1 cellular context compared by ENCODE assay signal in genomic region chr1:38072858-38073257, GRCh38.
A peak's percentile ranks its signal among the peaks of the same experiment; 100 is the strongest.
TF ChIP-seq lines count a peak whose summit lies in the region.

No MANE protein-coding gene starts in this region.

TF ChIP-seq in GM12878, 131 proteins besides CTCF, POLR2A, EP300 and RAD21 (continued from another document):
- TF ChIP-seq, protein P1, sequence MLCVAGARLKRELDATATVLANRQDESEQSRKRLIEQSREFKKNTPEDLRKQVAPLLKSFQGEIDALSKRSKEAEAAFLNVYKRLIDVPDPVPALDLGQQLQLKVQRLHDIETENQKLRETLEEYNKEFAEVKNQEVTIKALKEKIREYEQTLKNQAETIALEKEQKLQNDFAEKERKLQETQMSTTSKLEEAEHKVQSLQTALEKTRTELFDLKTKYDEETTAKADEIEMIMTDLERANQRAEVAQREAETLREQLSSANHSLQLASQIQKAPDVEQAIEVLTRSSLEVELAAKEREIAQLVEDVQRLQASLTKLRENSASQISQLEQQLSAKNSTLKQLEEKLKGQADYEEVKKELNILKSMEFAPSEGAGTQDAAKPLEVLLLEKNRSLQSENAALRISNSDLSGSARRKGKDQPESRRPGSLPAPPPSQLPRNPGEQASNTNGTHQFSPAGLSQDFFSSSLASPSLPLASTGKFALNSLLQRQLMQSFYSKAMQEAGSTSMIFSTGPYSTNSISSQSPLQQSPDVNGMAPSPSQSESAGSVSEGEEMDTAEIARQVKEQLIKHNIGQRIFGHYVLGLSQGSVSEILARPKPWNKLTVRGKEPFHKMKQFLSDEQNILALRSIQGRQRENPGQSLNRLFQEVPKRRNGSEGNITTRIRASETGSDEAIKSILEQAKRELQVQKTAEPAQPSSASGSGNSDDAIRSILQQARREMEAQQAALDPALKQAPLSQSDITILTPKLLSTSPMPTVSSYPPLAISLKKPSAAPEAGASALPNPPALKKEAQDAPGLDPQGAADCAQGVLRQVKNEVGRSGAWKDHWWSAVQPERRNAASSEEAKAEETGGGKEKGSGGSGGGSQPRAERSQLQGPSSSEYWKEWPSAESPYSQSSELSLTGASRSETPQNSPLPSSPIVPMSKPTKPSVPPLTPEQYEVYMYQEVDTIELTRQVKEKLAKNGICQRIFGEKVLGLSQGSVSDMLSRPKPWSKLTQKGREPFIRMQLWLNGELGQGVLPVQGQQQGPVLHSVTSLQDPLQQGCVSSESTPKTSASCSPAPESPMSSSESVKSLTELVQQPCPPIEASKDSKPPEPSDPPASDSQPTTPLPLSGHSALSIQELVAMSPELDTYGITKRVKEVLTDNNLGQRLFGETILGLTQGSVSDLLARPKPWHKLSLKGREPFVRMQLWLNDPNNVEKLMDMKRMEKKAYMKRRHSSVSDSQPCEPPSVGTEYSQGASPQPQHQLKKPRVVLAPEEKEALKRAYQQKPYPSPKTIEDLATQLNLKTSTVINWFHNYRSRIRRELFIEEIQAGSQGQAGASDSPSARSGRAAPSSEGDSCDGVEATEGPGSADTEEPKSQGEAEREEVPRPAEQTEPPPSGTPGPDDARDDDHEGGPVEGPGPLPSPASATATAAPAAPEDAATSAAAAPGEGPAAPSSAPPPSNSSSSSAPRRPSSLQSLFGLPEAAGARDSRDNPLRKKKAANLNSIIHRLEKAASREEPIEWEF (IDR thresholded peaks at IDR 0.05; ENCODE audit: insufficient replicate concordance, low read depth, low read length), result no peak
- TF ChIP-seq SMC3 (IDR thresholded peaks at IDR 0.05; ENCODE audit: borderline replicate concordance, low read length), result peak; percentile 13; the same call in 1 of the 2 replicates
- peak; percentile 75 for TF ChIP-seq PKNOX1 (IDR thresholded peaks at IDR 0.05)
- no peak for TF ChIP-seq CBX5 (IDR thresholded peaks at IDR 0.05; ENCODE audit: low read depth)
- TF ChIP-seq KDM1A (IDR thresholded peaks at IDR 0.05; ENCODE audit: borderline replicate concordance), result no peak
- TF ChIP-seq BRCA1 (IDR thresholded peaks at IDR 0.05; ENCODE audit: low read depth, low read length), result no peak
- TF ChIP-seq HDGF (IDR thresholded peaks at IDR 0.05), result 0 out of 2 replicates have a peak, but pooled peaks have one; percentile 24
